Comparison of ENCODE assay signal across 8 cellular contexts in the genomic region with DNA sequence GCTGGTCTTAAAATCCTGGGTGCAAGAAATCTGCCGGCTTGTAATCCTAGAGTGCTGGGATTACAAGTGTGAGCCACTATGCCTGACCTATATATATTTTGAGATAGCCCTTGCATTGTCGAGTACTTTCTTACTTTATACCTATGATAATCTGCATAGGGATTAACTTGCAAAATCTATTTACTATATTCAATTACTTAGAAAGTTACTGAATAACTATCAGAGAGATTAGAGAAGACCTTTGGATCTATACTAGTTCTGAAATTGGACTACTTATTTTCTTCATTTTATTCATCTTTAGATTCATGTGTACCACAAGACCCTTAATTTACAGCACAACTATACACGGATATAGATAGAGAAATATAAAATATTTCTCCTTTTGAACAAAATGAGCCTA.
"Had no signal": no experiment of that assay in that cellular context is flagged by ENCODE, and none has a peak within 500 bp of the region (broad histone marks: within the 10 kb centered on the region; RNA-seq: fewer than 3 reads in every experiment).

No MANE protein-coding gene starts in this region.

- FAIRE-seq: G401.6, GM12878, GM12891, GM12892, GM18507, GM19239 had no signal

- DNase-seq: GDM1, GF-D8 had no signal

- H3K4me3 ChIP-seq: GM12878 had no signal
